Comparison of ENCODE assay signal across 8 cellular contexts in the genomic region with DNA sequence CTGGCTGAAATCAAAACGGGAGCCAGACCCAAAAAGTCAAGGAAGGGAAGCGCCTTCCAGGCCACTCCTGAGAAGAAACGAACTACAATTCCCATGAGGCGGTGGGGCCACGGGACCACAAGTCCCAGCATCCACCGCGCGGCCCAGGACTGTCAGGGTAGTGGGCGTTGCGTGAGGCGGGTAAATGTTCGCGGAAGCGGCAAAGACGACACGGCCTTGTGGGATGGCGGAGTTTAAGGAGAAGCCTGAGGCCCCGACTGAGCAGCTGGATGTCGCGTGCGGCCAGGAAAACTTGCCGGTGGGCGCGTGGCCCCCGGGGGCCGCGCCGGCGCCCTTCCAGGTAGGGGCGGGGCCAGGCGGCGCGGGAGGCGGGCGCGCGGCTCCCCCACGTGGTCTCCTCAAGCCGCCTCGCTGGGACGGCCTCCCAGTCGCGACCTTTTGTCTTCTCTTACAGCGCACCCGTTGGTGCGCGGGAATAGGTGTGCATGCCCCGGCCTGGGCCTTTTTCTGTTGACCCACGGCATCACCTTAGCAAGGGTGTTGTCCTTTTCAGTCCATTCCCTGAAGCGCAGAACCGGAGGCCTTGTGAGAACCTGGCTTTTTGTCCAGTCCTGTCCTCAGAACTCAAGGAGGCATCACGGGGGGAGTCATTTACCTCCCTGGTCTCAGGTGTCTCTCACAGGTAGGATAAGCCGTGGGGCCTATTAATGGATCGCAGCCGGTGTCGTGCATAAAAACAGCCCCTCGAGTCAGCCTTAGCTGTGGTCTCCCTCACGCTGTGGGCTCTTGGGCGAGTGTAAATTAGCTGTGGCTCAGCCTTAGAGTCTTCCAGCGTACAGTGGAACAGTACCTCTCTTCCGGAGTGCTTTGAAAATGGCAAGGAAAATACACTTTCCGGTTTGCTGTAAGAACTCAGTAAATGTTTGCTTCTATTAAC. TPM values are rescaled to one million over a fixed set of nuclear protein-coding genes. Genes with fewer than 3 reads are reported as not detected.
DNase-seq lines count a peak whose midpoint lies in the region; ATAC-seq and TF ChIP-seq lines count a peak whose summit lies in the region.

TSS of gene SETMAR (plus strand) at position 183 of the 937 bp plus-strand sequence. CDS start at position 185, 2 bp downstream.

- intact Hi-C loops in right cardiac atrium (cut with DNase I) (no loop called here), uterus (cut with DNase I; ENCODE audit: low total_unique reads) (no loop called here)

- H3K27me3 ChIP-seq in right cardiac atrium (ENCODE audit: control insufficient read depth, insufficient read depth) = no peaks in the 10 kb centered on the region
- H3K27me3 ChIP-seq in uterus = no peaks in the 10 kb centered on the region

- no peaks in the 10 kb centered on the region for H3K36me3 ChIP-seq in uterus

- H3K9me3 ChIP-seq in right cardiac atrium (ENCODE audit: control insufficient read depth, low read length) = no peaks in the 10 kb centered on the region
- H3K9me3 ChIP-seq in uterus = no peaks in the 10 kb centered on the region

- no peak for TF ChIP-seq CTCF in uterus (IDR thresholded peaks at IDR 0.05)

- ATAC-seq in HG02840 (IDR thresholded peaks at IDR 0.05; ENCODE audit: low FRiP score, unreplicated experiment) = peak; percentile 99
- ATAC-seq in right cardiac atrium = peak; percentile 96 to 97

- H3K4me3 ChIP-seq in right cardiac atrium (ENCODE audit: low read length) (peak within 1 kb of the TSS; percentile 51), uterus (peak within 1 kb of the TSS; percentile 56 to 77)

- H3K27ac ChIP-seq in angular gyrus (ENCODE audit: low read depth, low read length) (peak within 1 kb of the TSS; percentile 90), right cardiac atrium (ENCODE audit: low read length) (peak within 1 kb of the TSS; percentile 70), uterus (peak within 1 kb of the TSS; percentile 95 to 98)

- DNase-seq in NCI-H1436 (lab: John Stamatoyannopoulos, UW) (peak; percentile 62), T-helper 2 cell (peak; percentile 64 to 87 (median 72)), right cardiac atrium (peak; percentile 90 to 97 (median 95)), putamen (ENCODE audit: low spot score) (peak; percentile 87), uterus (peak; percentile 92 to 94)

- under 1% methylated on average over 62 of the region's 62 CpGs for WGBS in right cardiac atrium

- peaks cover 5% of the 10 kb centered on the region for H3K4me1 ChIP-seq in right cardiac atrium (ENCODE audit: control insufficient read depth, insufficient read depth, low read length)
- peaks cover 11 to 12% of the 10 kb centered on the region in 2 donors for H3K4me1 ChIP-seq in uterus

- TF ChIP-seq POLR2A in GM15510 (IDR thresholded peaks at IDR 0.05; ENCODE audit: borderline replicate concordance, extremely low read depth, insufficient read length) (peak; percentile 85), uterus (IDR thresholded peaks at IDR 0.05) (peak; percentile 35 to 71)

RNA-seq across cellular contexts. Expression of gene SETMAR, which starts in this region (rescaled TPM):
- 10 to 100 TPM; 13.1 to 18.4 (median 17.3) TPM for total RNA-seq in right cardiac atrium
- polyA plus RNA-seq in right cardiac atrium = 18.1 TPM
- total RNA-seq in uterus = 10 to 100 TPM; 32.3 to 37.6 (median 36.2) TPM

Comparison
In these comparisons a context has a peak if more than half of its experiments do, and no peak if none do; other contexts are left out.
1. Peak in every context shown above with its lines: DNase-seq, ATAC-seq, H3K4me3 ChIP-seq and H3K27ac ChIP-seq.